30 cellular contexts compared by ENCODE assay signal in genomic region chr12:48187916-48188695, GRCh38. TPM values are rescaled to one million over a fixed set of nuclear protein-coding genes. Genes with fewer than 3 reads are reported as not detected.
"Had no signal": no experiment of that assay in that cellular context is flagged by ENCODE, and none has a peak within 500 bp of the region (broad histone marks: within the 10 kb centered on the region; RNA-seq: fewer than 3 reads in every experiment).

No MANE protein-coding gene starts in this region.

- H3K36me3 ChIP-seq: gastrocnemius medialis, neural progenitor cell, prostate gland, right atrium auricular region, tibial artery had no signal

- H3K4me1 ChIP-seq: prostate gland had no signal

- H3K4me3 Mint-ChIP-seq: mesothelial cell of epicardium; naive B cell; natural killer cell treated with Interleukin-12 subunit alpha and Interleukin-12 subunit beta and Interleukin-15 and Interleukin-18, amount 100 ng/mL, for 72 hours; neural progenitor cell; stimulated activated effector memory CD8-positive, alpha-beta T cell treated with anti-CD3 and anti-CD28 coated beads, Interleukin-12 subunit alpha, Interleukin-12 subunit beta, amount 100 ng/mL, for 72 hours; type B pancreatic cell had no signal

- ATAC-seq: gastrocnemius medialis; left lobe of liver; mucosa of descending colon; natural killer cell treated with Interleukin-12 subunit alpha and Interleukin-12 subunit beta and Interleukin-15 and Interleukin-18, amount 100 ng/mL, for 72 hours; sciatic nerve; stimulated activated effector memory CD8-positive, alpha-beta T cell treated with anti-CD3 and anti-CD28 coated beads, Interleukin-12 subunit alpha, Interleukin-12 subunit beta, amount 100 ng/mL, for 72 hours; stimulated activated naive CD8-positive, alpha-beta T cell treated with anti-CD3 and anti-CD28 coated beads, Interleukin-15, Interleukin-2, amounts not matched to agents 100 U/mL and 50 U/mL, for 24 hours had no signal

- H3K27ac ChIP-seq: gastrocnemius medialis, neural progenitor cell, prostate gland, right atrium auricular region, testis, tibial artery had no signal

- H3K4me2 ChIP-seq: neural progenitor cell had no signal

- H3K9me3 ChIP-seq: gastrocnemius medialis, mucosa of descending colon, prostate gland, right atrium auricular region, testis, tibial artery had no signal

- H3K4me3 ChIP-seq: dorsolateral prefrontal cortex, gastrocnemius medialis, lung, mucosa of descending colon, neural progenitor cell, prostate gland, right atrium auricular region, testis, tibial artery had no signal

- H3K36me3 Mint-ChIP-seq: mesothelial cell of epicardium; naive B cell; natural killer cell treated with Interleukin-12 subunit alpha and Interleukin-12 subunit beta and Interleukin-15 and Interleukin-18, amount 100 ng/mL, for 72 hours; neural progenitor cell; stimulated activated effector memory CD8-positive, alpha-beta T cell treated with anti-CD3 and anti-CD28 coated beads, Interleukin-12 subunit alpha, Interleukin-12 subunit beta, amount 100 ng/mL, for 72 hours; type B pancreatic cell had no signal

- H3K27me3 ChIP-seq: testis had no signal

- H3K27ac Mint-ChIP-seq: mesothelial cell of epicardium; natural killer cell treated with Interleukin-12 subunit alpha and Interleukin-12 subunit beta and Interleukin-15 and Interleukin-18, amount 100 ng/mL, for 72 hours; neural progenitor cell; stimulated activated effector memory CD8-positive, alpha-beta T cell treated with anti-CD3 and anti-CD28 coated beads, Interleukin-12 subunit alpha, Interleukin-12 subunit beta, amount 100 ng/mL, for 72 hours; type B pancreatic cell had no signal

- H2AFZ ChIP-seq: neural progenitor cell had no signal

- H3K9me3 Mint-ChIP-seq: mesothelial cell of epicardium; naive B cell; natural killer cell treated with Interleukin-12 subunit alpha and Interleukin-12 subunit beta and Interleukin-15 and Interleukin-18, amount 100 ng/mL, for 72 hours; neural progenitor cell; stimulated activated effector memory CD8-positive, alpha-beta T cell treated with anti-CD3 and anti-CD28 coated beads, Interleukin-12 subunit alpha, Interleukin-12 subunit beta, amount 100 ng/mL, for 72 hours; type B pancreatic cell had no signal

- DNase-seq: dorsolateral prefrontal cortex; effector CD4-positive, alpha-beta T cell; foreskin fibroblast; gastrocnemius medialis; head of caudate nucleus; kidney; mesenchymal stem cell; mucosa of descending colon; naive B cell; stimulated activated CD4-positive, alpha-beta T cell treated with anti-CD3 and anti-CD28 coated beads, Interleukin-2, amount 100 ng/mL, for 24 hours; stimulated activated CD4-positive, alpha-beta T cell treated with anti-CD3 and anti-CD28 coated beads, Interleukin-4, amount 100 ng/mL, for 24 hours; stimulated activated naive CD8-positive, alpha-beta T cell treated with anti-CD3 and anti-CD28 coated beads, Interleukin-15, Interleukin-2, amounts not matched to agents 100 U/mL and 50 U/mL, for 24 hours; substantia nigra; testis; tibial artery had no signal

- H3K9ac ChIP-seq: neural progenitor cell had no signal

RNA-seq across cellular contexts. Expression of gene CCDC184, which starts 4.7 kb away (rescaled TPM):
- total RNA-seq: left lobe of liver had no signal

RNA-seq across cellular contexts. Expression of gene OR10AD1, which starts 15.0 kb away (rescaled TPM):
- total RNA-seq: dorsolateral prefrontal cortex; gastrocnemius medialis; glomerular endothelial cell; kidney; left lobe of liver; liver; lung; mesothelial cell of epicardium; mucosa of descending colon; natural killer cell treated with Interleukin-12 subunit alpha and Interleukin-12 subunit beta and Interleukin-15 and Interleukin-18, amount 100 ng/mL, for 72 hours; osteocyte; prostate gland; right atrium auricular region; sciatic nerve; testis; urinary bladder had no signal
- polyA plus RNA-seq: esophagus, liver, lung, urinary bladder had no signal
